In the genomic region with DNA sequence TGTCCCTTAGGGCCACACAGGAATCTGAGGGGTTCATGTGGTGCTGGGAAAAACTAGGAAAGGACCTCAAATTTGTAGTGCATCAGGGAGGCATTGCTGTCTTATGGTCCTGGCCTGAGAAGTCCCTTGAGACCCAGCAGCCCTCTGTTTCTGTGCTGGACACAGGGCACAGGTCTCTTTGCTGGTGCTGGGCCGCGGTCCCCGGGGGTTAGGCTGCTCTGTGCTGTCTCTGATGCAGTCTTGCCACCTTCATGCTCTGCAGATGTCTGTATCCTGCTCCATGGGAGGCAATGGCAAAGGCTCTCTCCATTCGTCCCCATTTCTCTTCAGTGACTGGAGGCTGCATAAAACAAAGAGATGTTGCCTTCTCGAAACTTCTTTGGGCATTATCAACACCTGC, we compare ENCODE assay signal across 21 cellular contexts. TPM values are rescaled to one million over a fixed set of nuclear protein-coding genes. Genes with fewer than 3 reads are reported as not detected.
"Had no signal": no experiment of that assay in that cellular context is flagged by ENCODE, and none has a peak within 500 bp of the region (broad histone marks: within the 10 kb centered on the region; RNA-seq: fewer than 3 reads in every experiment).

No MANE protein-coding gene starts in this region.

- H3K27me3 ChIP-seq: breast epithelium had no signal

- H3K9me3 ChIP-seq: breast epithelium, SJSA1 had no signal

- H3K4me1 ChIP-seq: breast epithelium, SJSA1 had no signal

- DNase-seq: activated B cell treated with CpG ODN at 0.5 μM for 24 hours; activated CD4-positive, alpha-beta T cell treated with anti-CD3 and anti-CD28 coated beads for 1 hour; activated CD4-positive, alpha-beta T cell treated with anti-CD3 and anti-CD28 coated beads, Interleukin-2, amount 10 ng/mL, durations not matched to agents 24 days and 14 days; activated CD8-positive, alpha-beta T cell treated with anti-CD3 and anti-CD28 coated beads, Interleukin-2, amount 10 ng/mL, durations not matched to agents 7 days and 5 days; activated naive CD4-positive, alpha-beta T cell; activated T-cell treated with anti-CD3 and anti-CD28 coated beads, Interleukin-2, amount 50 U/mL, for 72 hours; aorta; caudate nucleus; Kasumi-1; KBM-7; NCI-H1105 treated with DMSO at 0.1 percent for 48 hours; NCI-H1436 treated with DMSO at 0.1 percent for 48 hours; NCI-H187; NCI-H2081 treated with DMSO at 0.1 percent for 48 hours; NCI-H446; NCI-H524; SHP77; T-helper 9 cell had no signal

- H3K4me3 ChIP-seq: breast epithelium, SJSA1 had no signal

- FAIRE-seq: RCC 7860 had no signal

- H3K36me3 ChIP-seq: breast epithelium, SJSA1 had no signal

- H3K27ac ChIP-seq: breast epithelium, SJSA1 had no signal

- ATAC-seq: activated CD8-positive, alpha-beta T cell treated with anti-CD3 and anti-CD28 coated beads, Interleukin-2, amount 10 ng/mL, durations not matched to agents 7 days and 5 days; activated T-cell treated with anti-CD3 and anti-CD28 coated beads, Interleukin-2, amount 50 U/mL, for 72 hours had no signal

RNA-seq across cellular contexts. Expression of a gene that starts 13.0 kb away (rescaled TPM):
- total RNA-seq: activated B cell treated with CpG ODN at 0.5 μM for 24 hours, SJSA1 had no signal
